Comparison of ENCODE assay signal across 17 cellular contexts in genomic region chr10:70779685-70780369, GRCh38. TPM values are rescaled to one million over a fixed set of nuclear protein-coding genes. Genes with fewer than 3 reads are reported as not detected.
DNase-seq lines count a peak whose midpoint lies in the region; ATAC-seq and TF ChIP-seq lines count a peak whose summit lies in the region.
"Had no signal": no experiment of that assay in that cellular context is flagged by ENCODE, and none has a peak within 500 bp of the region (broad histone marks: within the 10 kb centered on the region; RNA-seq: fewer than 3 reads in every experiment).

No MANE protein-coding gene starts in this region.

- DNase-seq in CD4-positive, CD25-positive, alpha-beta regulatory T cell: no peak
- DNase-seq in PC-9 (no peak), fibroblast of villous mesenchyme (ENCODE audit: low read depth) (peak; percentile 10), neuronal stem cell (ENCODE audit: low spot score) (no peak), 8988T (no peak), dedifferentiated amniotic fluid mesenchymal stem cell (ENCODE audit: extremely low spot score) (no peak), NCI-H226 (no peak)
- DNase-seq: activated CD8-positive, alpha-beta T cell treated with anti-CD3 and anti-CD28 coated beads for 36 hours; BE2C; DND-41; NCI-H2081; stomach had no signal

- no peaks in the 10 kb centered on the region for H3K9me3 Mint-ChIP-seq in CD4-positive, CD25-positive, alpha-beta regulatory T cell
- H3K9me3 Mint-ChIP-seq: activated CD8-positive, alpha-beta T cell treated with anti-CD3 and anti-CD28 coated beads for 36 hours; activated T-helper 17 cell treated with anti-CD3 and anti-CD28 coated beads, Interleukin-2, amount 50 U/mL, for 72 hours had no signal

- no peak overlapping the region for H2BK5ac ChIP-seq in neuronal stem cell (ENCODE audit: low read length)

- H3K14ac ChIP-seq in neuronal stem cell (ENCODE audit: low read length): no peak overlapping the region

- POLR2A ChIA-PET in PC-9 (lab: Charles Lee; ENCODE audit: unreplicated experiment): interaction anchor here (0.6 kb wide), 1 partner anchor 416 kb away, joined by 3 read pairs; no protein-coding TSS in a partner anchor

- H3K79me1 ChIP-seq in neuronal stem cell (ENCODE audit: low read depth, low read length): no peaks in the 10 kb centered on the region

- no peak overlapping the region for H4K8ac ChIP-seq in neuronal stem cell (ENCODE audit: low read depth, low read length)

- no peak overlapping the region for H3K4me3 ChIP-seq in CD4-positive, CD25-positive, alpha-beta regulatory T cell (ENCODE audit: low read depth, low read length)
- H3K4me3 ChIP-seq in PC-9 (no peak overlapping the region), fibroblast of villous mesenchyme (ENCODE audit: low read depth, low read length) (no peak overlapping the region), neuronal stem cell (ENCODE audit: low read length in 2 of 2) (no peak overlapping the region)
- H3K4me3 ChIP-seq: skin epidermis, stomach had no signal

- H4K20me1 ChIP-seq in PC-9 (ENCODE audit: insufficient read depth): no peaks in the 10 kb centered on the region

- no peak overlapping the region for H2BK120ac ChIP-seq in neuronal stem cell (ENCODE audit: low read depth, low read length)

- CTCF ChIA-PET in PC-9 (lab: Charles Lee): no interaction called here

- no peak overlapping the region for H2AFZ ChIP-seq in PC-9
- no peak overlapping the region for H2AFZ ChIP-seq in neuronal stem cell (ENCODE audit: low read length)

- H3K36me3 Mint-ChIP-seq in CD4-positive, CD25-positive, alpha-beta regulatory T cell: no peaks in the 10 kb centered on the region

- no peaks in the 10 kb centered on the region for H3K9me3 ChIP-seq in CD4-positive, CD25-positive, alpha-beta regulatory T cell (ENCODE audit: control insufficient read depth in 2 of 2, low read length in 2 of 2)
- H3K9me3 ChIP-seq in PC-9 (ENCODE audit: insufficient read depth, low read depth): no peaks in the 10 kb centered on the region
- no peaks in the 10 kb centered on the region for H3K9me3 ChIP-seq in neuronal stem cell (replicated peaks in 1 of 2; ENCODE audit: control insufficient read depth in 2 of 2, insufficient read depth in 1 of 2, low read depth in 1 of 2, low read length in 2 of 2)
- H3K9me3 ChIP-seq: BE2C, stomach had no signal

- no peak overlapping the region for H4K91ac ChIP-seq in neuronal stem cell (ENCODE audit: low read depth, low read length, poor library complexity)

- no peak overlapping the region for H3K4me3 Mint-ChIP-seq in CD4-positive, CD25-positive, alpha-beta regulatory T cell
- H3K4me3 Mint-ChIP-seq: activated CD8-positive, alpha-beta T cell treated with anti-CD3 and anti-CD28 coated beads for 36 hours; activated T-helper 17 cell treated with anti-CD3 and anti-CD28 coated beads, Interleukin-2, amount 50 U/mL, for 72 hours had no signal

- H3K4me1 Mint-ChIP-seq in CD4-positive, CD25-positive, alpha-beta regulatory T cell: no peaks in the 10 kb centered on the region
- H3K4me1 Mint-ChIP-seq: activated T-helper 17 cell treated with anti-CD3 and anti-CD28 coated beads, Interleukin-2, amount 50 U/mL, for 72 hours had no signal

- no peak overlapping the region for H2BK12ac ChIP-seq in neuronal stem cell (ENCODE audit: low read length)

- no peak overlapping the region for H3K4ac ChIP-seq in neuronal stem cell (ENCODE audit: low read length)

- no peaks in the 10 kb centered on the region for H3K36me3 ChIP-seq in CD4-positive, CD25-positive, alpha-beta regulatory T cell (ENCODE audit: control insufficient read depth, insufficient read depth, low read length)
- H3K36me3 ChIP-seq in PC-9 (ENCODE audit: low read depth) (no peaks in the 10 kb centered on the region), neuronal stem cell (replicated peaks in 1 of 2; ENCODE audit: control insufficient read depth in 2 of 2, insufficient read depth in 2 of 2, low read length in 2 of 2) (no peaks in the 10 kb centered on the region)
- H3K36me3 ChIP-seq: BE2C, stomach had no signal

- no peak overlapping the region for H3K27ac ChIP-seq in CD4-positive, CD25-positive, alpha-beta regulatory T cell (ENCODE audit: insufficient read depth, low read length, poor library complexity, severe bottlenecking)
- no peak overlapping the region for H3K27ac ChIP-seq in PC-9
- no peak overlapping the region for H3K27ac ChIP-seq in neuronal stem cell (replicated peaks; ENCODE audit: low read length)
- H3K27ac ChIP-seq: stomach had no signal

- peak overlapping the region; percentile 52 for H3K18ac ChIP-seq in neuronal stem cell (ENCODE audit: low read length)

- intact Hi-C loops in PC-9 (cut with micrococcal nuclease; ENCODE audit: unreplicated experiment): no loop called here

- H3K9me2 ChIP-seq in PC-9 (ENCODE audit: insufficient read depth): no peaks in the 10 kb centered on the region

- no peak for TF ChIP-seq CTCF in PC-9 (conservative IDR thresholded peaks at IDR 0.05)
- TF ChIP-seq CTCF in fibroblast of villous mesenchyme (IDR thresholded peaks at IDR 0.05; ENCODE audit: insufficient read depth, low read depth, low read length): no peak

- H2BK15ac ChIP-seq in neuronal stem cell (ENCODE audit: low read length): peak overlapping the region; percentile 59

- peak overlapping the region in 2 of 3 donors; percentile 52 to 65 for H3K27ac Mint-ChIP-seq in CD4-positive, CD25-positive, alpha-beta regulatory T cell
- H3K27ac Mint-ChIP-seq: activated CD8-positive, alpha-beta T cell treated with anti-CD3 and anti-CD28 coated beads for 36 hours; activated T-helper 17 cell treated with anti-CD3 and anti-CD28 coated beads, Interleukin-2, amount 50 U/mL, for 72 hours had no signal

- no peaks in the 10 kb centered on the region for H3K4me1 ChIP-seq in CD4-positive, CD25-positive, alpha-beta regulatory T cell (ENCODE audit: control insufficient read depth, insufficient read depth, low read length, poor library complexity, severe bottlenecking)
- H3K4me1 ChIP-seq in PC-9 (replicated peaks; ENCODE audit: insufficient read depth): peaks cover 40% of the 10 kb centered on the region
- H3K4me1 ChIP-seq in neuronal stem cell (ENCODE audit: control insufficient read depth in 2 of 2, insufficient read depth in 1 of 2, low read depth in 1 of 2, low read length in 2 of 2): peaks cover 0 to 5% of the 10 kb centered on the region in 2 donors

- ATAC-seq in CD4-positive, CD25-positive, alpha-beta regulatory T cell (ENCODE audit: low read depth in 2 of 2): no peak
- ATAC-seq in HG03095 (IDR thresholded peaks at IDR 0.05; ENCODE audit: unreplicated experiment): no peak
- ATAC-seq: activated CD8-positive, alpha-beta T cell treated with anti-CD3 and anti-CD28 coated beads for 36 hours; activated T-helper 17 cell treated with anti-CD3 and anti-CD28 coated beads, Interleukin-2, amount 50 U/mL, for 72 hours had no signal

- H3K79me2 ChIP-seq in PC-9 (ENCODE audit: low read depth): no peaks in the 10 kb centered on the region

- H2AK5ac ChIP-seq in neuronal stem cell (ENCODE audit: low read depth, low read length): peak overlapping the region; percentile 19

- H3K27me3 Mint-ChIP-seq in CD4-positive, CD25-positive, alpha-beta regulatory T cell: peaks cover 30% of the 10 kb centered on the region
- H3K27me3 Mint-ChIP-seq: activated CD8-positive, alpha-beta T cell treated with anti-CD3 and anti-CD28 coated beads for 36 hours had no signal

- WGBS in neuronal stem cell (ENCODE audit: extremely low coverage in 2 of 2, insufficient read length in 2 of 2, insufficient replicate concordance in 1 of 2), 2 donors: no CpG with 5 or more reads among the region's 14 CpGs

- no peaks in the 10 kb centered on the region for H3K27me3 ChIP-seq in CD4-positive, CD25-positive, alpha-beta regulatory T cell (ENCODE audit: control insufficient read depth, insufficient read depth, low read length)
- H3K27me3 ChIP-seq in PC-9 (ENCODE audit: insufficient read depth, low read depth) (no peaks in the 10 kb centered on the region), neuronal stem cell (ENCODE audit: control insufficient read depth in 3 of 3, insufficient read depth in 3 of 3, low read depth in 1 of 3, low read length in 3 of 3) (peaks cover 0 to 49% (median 1%) of the 10 kb centered on the region in 3 experiments)
- H3K27me3 ChIP-seq: BE2C, stomach had no signal

- no peak overlapping the region for H3K23ac ChIP-seq in neuronal stem cell (ENCODE audit: low read depth, low read length, poor library complexity)

- no TSS peak for BruUV-seq in PC-9 (replicated peaks; lab: Mats Ljungman, UMichigan)

- peaks cover 10% of the 10 kb centered on the region for H3F3A ChIP-seq in PC-9 (ENCODE audit: insufficient read depth, low read depth)

- H3K4me2 ChIP-seq in PC-9: peak overlapping the region; percentile 37
- H3K4me2 ChIP-seq in neuronal stem cell (ENCODE audit: insufficient read depth, low read length, poor library complexity, severe bottlenecking): no peak overlapping the region

- H3K9ac ChIP-seq in neuronal stem cell (ENCODE audit: low read depth, low read length, poor library complexity): no peak overlapping the region

RNA-seq across cellular contexts. Expression of gene TBATA, which starts 5.3 kb away (rescaled TPM):
- not detected for total RNA-seq in CD4-positive, CD25-positive, alpha-beta regulatory T cell
- polyA plus RNA-seq in CD4-positive, CD25-positive, alpha-beta regulatory T cell: not detected
- not detected in 2 replicates for total RNA-seq in PC-9 (2021)
- total RNA-seq in fibroblast of villous mesenchyme: not detected in 2 replicates
- polyA plus RNA-seq in neuronal stem cell (2013, experiment 1 of 2): not detected
- not detected for polyA plus RNA-seq in neuronal stem cell (2013, experiment 2 of 2)
- total RNA-seq: activated CD8-positive, alpha-beta T cell treated with anti-CD3 and anti-CD28 coated beads for 36 hours; activated T-helper 17 cell treated with anti-CD3 and anti-CD28 coated beads, Interleukin-2, amount 50 U/mL, for 72 hours; liver; stomach had no signal
- polyA plus RNA-seq: esophagus, liver, stomach had no signal

RNA-seq across cellular contexts. Expression of gene SGPL1, which starts 35.9 kb away (rescaled TPM):
- 30.4 TPM for total RNA-seq in CD4-positive, CD25-positive, alpha-beta regulatory T cell
- polyA plus RNA-seq in CD4-positive, CD25-positive, alpha-beta regulatory T cell: 10 to 100 TPM; 12.8 to 16.8 (median 14.9) TPM
- 96.9 and 141 TPM in 2 replicates for total RNA-seq in PC-9 (2021)
- total RNA-seq in fibroblast of villous mesenchyme: 50.9 and 54.4 TPM in 2 replicates
- polyA plus RNA-seq in neuronal stem cell (2013, experiment 1 of 2): 23.0 TPM
- polyA plus RNA-seq in neuronal stem cell (2013, experiment 2 of 2): 23.0 TPM
